21 cellular contexts compared by ENCODE assay signal in the genomic region with DNA sequence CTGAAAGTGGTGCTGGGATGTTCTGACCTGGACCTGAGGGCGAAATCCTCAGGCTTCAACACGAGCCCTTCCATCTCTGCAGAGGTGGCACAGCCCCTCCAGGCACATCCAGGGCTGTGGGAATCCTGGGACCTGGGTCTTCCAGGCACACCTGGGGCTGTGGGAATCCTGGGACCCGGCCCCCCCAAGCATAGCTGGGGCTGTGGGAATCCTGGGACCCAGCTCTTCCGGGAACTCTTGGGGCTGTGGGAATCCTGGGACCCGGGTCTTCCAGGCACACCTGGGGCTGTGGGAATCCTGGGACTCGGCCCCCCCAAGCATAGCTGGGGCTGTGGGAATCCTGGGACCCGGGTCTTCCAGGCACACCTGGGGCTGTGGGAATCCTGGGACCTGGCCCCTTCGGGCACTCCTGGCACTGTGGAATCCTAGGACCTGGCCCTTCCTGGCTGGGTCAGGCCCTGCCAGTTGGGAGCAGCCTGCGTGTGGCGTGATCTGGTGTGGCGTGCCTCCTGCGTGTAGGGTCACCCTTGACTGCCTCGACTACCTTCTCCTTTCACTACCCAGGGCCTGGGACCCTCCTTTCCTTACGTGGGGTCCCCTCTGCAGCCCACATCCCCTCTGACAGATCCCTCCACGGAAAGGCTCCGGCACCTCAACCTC.
A peak's percentile ranks its signal among the peaks of the same experiment; 100 is the strongest.
DNase-seq lines count a peak whose midpoint lies in the region; ATAC-seq and TF ChIP-seq lines count a peak whose summit lies in the region.
"Had no signal": no experiment of that assay in that cellular context is flagged by ENCODE, and none has a peak within 500 bp of the region (broad histone marks: within the 10 kb centered on the region; RNA-seq: fewer than 3 reads in every experiment).

No MANE protein-coding gene starts in this region.

- H3K4me1 Mint-ChIP-seq in H9 (peaks cover 6 to 29% of the 10 kb centered on the region in 2 experiments), chondrocyte (ENCODE audit: low read depth) (no peaks in the 10 kb centered on the region)
- H3K4me1 Mint-ChIP-seq in activated naive CD4-positive, alpha-beta T cell treated with anti-CD3 and anti-CD28 coated beads for 36 hours (ENCODE audit: low read depth): no peaks in the 10 kb centered on the region
- H3K4me1 Mint-ChIP-seq in activated CD4-positive, alpha-beta memory T cell treated with anti-CD3 and anti-CD28 coated beads for 36 hours (ENCODE audit: low read depth): no peaks in the 10 kb centered on the region
- H3K4me1 Mint-ChIP-seq in naive thymus-derived CD8-positive, alpha-beta T cell: peaks cover 0 to 6% (median 0%) of the 10 kb centered on the region in 4 donors
- H3K4me1 Mint-ChIP-seq: IgD-negative memory B cell had no signal

- H3K9ac ChIP-seq in H9 (ENCODE audit: extremely low read depth, insufficient read length, low read length) (no peak overlapping the region), mesendoderm (ENCODE audit: low read length) (no peak overlapping the region)
- H3K9ac ChIP-seq: BLaER1 had no signal

- H2BK5ac ChIP-seq in H9 (ENCODE audit: insufficient read length, low read length) (no peak overlapping the region), mesendoderm (ENCODE audit: low read length) (no peak overlapping the region)

- no peaks in the 10 kb centered on the region for H3K9me3 ChIP-seq in H9 (ENCODE audit: control insufficient read depth, low read depth, low read length)

- no peak for TF ChIP-seq CTCF in H9 (conservative IDR thresholded peaks at IDR 0.05)
- no peak for TF ChIP-seq CTCF in chondrocyte (IDR thresholded peaks at IDR 0.05)

- no peak overlapping the region for H4K5ac ChIP-seq in H9 (ENCODE audit: insufficient read length, low read depth, low read length)
- H4K5ac ChIP-seq in mesendoderm (ENCODE audit: low read length): no peak overlapping the region

- H3K56ac ChIP-seq in H9 (ENCODE audit: insufficient read length, low read depth, low read length) (no peak overlapping the region), mesendoderm (ENCODE audit: low read length) (peak overlapping the region; percentile 2)

- H3K27me3 ChIP-seq in H9 (ENCODE audit: insufficient read depth, low read length): no peaks in the 10 kb centered on the region
- no peaks in the 10 kb centered on the region for H3K27me3 ChIP-seq in mesendoderm (ENCODE audit: insufficient read depth, low read length, poor library complexity)
- H3K27me3 ChIP-seq: BLaER1 had no signal

- DNase-seq in H9 (no peak), chondrocyte (ENCODE audit: low spot score) (peak; percentile 67), mesendoderm (no peak), substantia nigra (lab: John Stamatoyannopoulos, UW) (no peak)
- no peak for DNase-seq in activated naive CD4-positive, alpha-beta T cell treated with anti-CD3 and anti-CD28 coated beads for 36 hours
- DNase-seq in activated T-cell treated with anti-CD3 and anti-CD28 coated beads, Interleukin-2, amount 50 U/mL, for 48 hours: no peak
- DNase-seq in activated CD4-positive, alpha-beta memory T cell treated with anti-CD3 and anti-CD28 coated beads for 36 hours: no peak
- no peak for DNase-seq in naive thymus-derived CD8-positive, alpha-beta T cell
- DNase-seq: CD8-positive, alpha-beta T cell; Kasumi-1; MM.1S; NCI-H1092; NCI-H146; NCI-H2081 treated with DMSO at 0.1 percent for 48 hours; NCI-H2227 treated with DMSO at 0.1 percent for 48 hours; NCI-H510A treated with DMSO at 0.1 percent for 48 hours; NCI-H774; OCI-M1 had no signal

- H3K14ac ChIP-seq in H9 (ENCODE audit: insufficient read depth, low read length): no peak overlapping the region

- no peak overlapping the region for H2BK20ac ChIP-seq in H9 (ENCODE audit: low read depth, low read length, poor library complexity, severe bottlenecking)

- H2BK12ac ChIP-seq in H9 (ENCODE audit: insufficient read length, low read depth, low read length): no peak overlapping the region

- H3K4me3 Mint-ChIP-seq in H9 (no peak overlapping the region), chondrocyte (ENCODE audit: unreplicated experiment) (no peak overlapping the region)
- H3K4me3 Mint-ChIP-seq in activated naive CD4-positive, alpha-beta T cell treated with anti-CD3 and anti-CD28 coated beads for 36 hours: no peak overlapping the region
- H3K4me3 Mint-ChIP-seq in activated CD4-positive, alpha-beta memory T cell treated with anti-CD3 and anti-CD28 coated beads for 36 hours: no peak overlapping the region
- peak overlapping the region in 1 of 10 donors; percentile 40 for H3K4me3 Mint-ChIP-seq in naive thymus-derived CD8-positive, alpha-beta T cell
- H3K4me3 Mint-ChIP-seq: CD8-positive, alpha-beta T cell; GM23338; IgD-negative memory B cell had no signal

- H3K36me3 Mint-ChIP-seq in H9 (ENCODE audit: insufficient read depth in 1 of 3, low read depth in 3 of 3): no peaks in the 10 kb centered on the region
- H3K36me3 Mint-ChIP-seq in chondrocyte (ENCODE audit: low read depth): no peaks in the 10 kb centered on the region
- H3K36me3 Mint-ChIP-seq in activated naive CD4-positive, alpha-beta T cell treated with anti-CD3 and anti-CD28 coated beads for 36 hours (ENCODE audit: low read depth): no peaks in the 10 kb centered on the region
- H3K36me3 Mint-ChIP-seq in activated CD4-positive, alpha-beta memory T cell treated with anti-CD3 and anti-CD28 coated beads for 36 hours: no peaks in the 10 kb centered on the region
- H3K36me3 Mint-ChIP-seq in naive thymus-derived CD8-positive, alpha-beta T cell: no peaks in the 10 kb centered on the region
- H3K36me3 Mint-ChIP-seq: CD8-positive, alpha-beta T cell; IgD-negative memory B cell had no signal

- H3K79me1 ChIP-seq in H9 (ENCODE audit: insufficient read depth, low read depth, low read length, poor library complexity, severe bottlenecking) (no peaks in the 10 kb centered on the region), mesendoderm (ENCODE audit: low read length) (no peaks in the 10 kb centered on the region)

- H3K36me3 ChIP-seq in mesendoderm (ENCODE audit: control insufficient read depth, insufficient read depth, low read length): no peaks in the 10 kb centered on the region
- H3K36me3 ChIP-seq: BLaER1 had no signal

- H3K27ac Mint-ChIP-seq in H9 (peak overlapping the region in 2 of 3 experiments; percentile 2 to 62; a peak in 2 of 7 replicates), chondrocyte (ENCODE audit: unreplicated experiment) (no peak overlapping the region)
- no peak overlapping the region for H3K27ac Mint-ChIP-seq in activated naive CD4-positive, alpha-beta T cell treated with anti-CD3 and anti-CD28 coated beads for 36 hours
- no peak overlapping the region for H3K27ac Mint-ChIP-seq in activated CD4-positive, alpha-beta memory T cell treated with anti-CD3 and anti-CD28 coated beads for 36 hours
- H3K27ac Mint-ChIP-seq in naive thymus-derived CD8-positive, alpha-beta T cell: peak overlapping the region in 1 of 10 donors; percentile 63
- H3K27ac Mint-ChIP-seq: CD8-positive, alpha-beta T cell; GM23338 had no signal

- ATAC-seq in naive thymus-derived CD8-positive, alpha-beta T cell: no peak
- ATAC-seq: CD8-positive, alpha-beta T cell had no signal

- H2BK120ac ChIP-seq in H9 (ENCODE audit: low read depth, low read length, poor library complexity, severe bottlenecking) (no peak overlapping the region), mesendoderm (ENCODE audit: low read depth, low read length) (no peak overlapping the region)

- no peak overlapping the region for H3K4me3 ChIP-seq in mesendoderm (ENCODE audit: low read length)
- H3K4me3 ChIP-seq: BLaER1, GM23338 had no signal

- H3K4ac ChIP-seq in H9 (ENCODE audit: low read depth, low read length): no peak overlapping the region
- H3K4ac ChIP-seq in mesendoderm (ENCODE audit: low read depth, low read length): no peak overlapping the region

- no peak overlapping the region for H2AFZ ChIP-seq in H9 (ENCODE audit: low read length)
- H2AFZ ChIP-seq: GM23338 had no signal

- H3T11ph ChIP-seq in H9 (ENCODE audit: low read length): no peak overlapping the region

- H3K18ac ChIP-seq in H9 (ENCODE audit: insufficient read length, low read depth, low read length) (no peak overlapping the region), mesendoderm (ENCODE audit: low read length) (no peak overlapping the region)

- intact Hi-C loops in activated naive CD4-positive, alpha-beta T cell treated with anti-CD3 and anti-CD28 coated beads for 36 hours (cut with micrococcal nuclease): no loop called here
- intact Hi-C loops in activated CD4-positive, alpha-beta memory T cell treated with anti-CD3 and anti-CD28 coated beads for 36 hours (cut with micrococcal nuclease): no loop called here

- H3K4me1 ChIP-seq in H9 (ENCODE audit: insufficient read depth, low read length) (no peaks in the 10 kb centered on the region), mesendoderm (ENCODE audit: control insufficient read depth, low read depth, low read length) (no peaks in the 10 kb centered on the region)

- CTCF ChIA-PET in activated naive CD4-positive, alpha-beta T cell treated with anti-CD3 and anti-CD28 coated beads for 36 hours (lab: Charles Lee): interaction anchor here (0.6 to 1.1 kb wide), 2 partner anchors 12 to 235 kb away, joined by 3 to 4 read pairs; no protein-coding TSS in a partner anchor
- CTCF ChIA-PET in activated CD4-positive, alpha-beta memory T cell treated with anti-CD3 and anti-CD28 coated beads for 36 hours (lab: Charles Lee): no interaction called here

- H3K27me3 Mint-ChIP-seq in H9 (ENCODE audit: low read depth) (peaks cover 5% of the 10 kb centered on the region; the same call in 1 of the 2 replicates), chondrocyte (ENCODE audit: low read depth) (peaks cover 3% of the 10 kb centered on the region)
- no peaks in the 10 kb centered on the region for H3K27me3 Mint-ChIP-seq in activated naive CD4-positive, alpha-beta T cell treated with anti-CD3 and anti-CD28 coated beads for 36 hours (ENCODE audit: low read depth)
- peaks cover 3% of the 10 kb centered on the region for H3K27me3 Mint-ChIP-seq in activated CD4-positive, alpha-beta memory T cell treated with anti-CD3 and anti-CD28 coated beads for 36 hours
- peaks cover 0 to 6% (median 0%) of the 10 kb centered on the region in 5 donors for H3K27me3 Mint-ChIP-seq in naive thymus-derived CD8-positive, alpha-beta T cell

- POLR2A ChIA-PET in activated CD4-positive, alpha-beta memory T cell treated with anti-CD3 and anti-CD28 coated beads for 36 hours (lab: Charles Lee): no interaction called here
- POLR2A ChIA-PET in naive thymus-derived CD8-positive, alpha-beta T cell (lab: Charles Lee): no interaction called here

- WGBS in H9 (ENCODE audit: extremely low coverage, insufficient read length, low lambda C conversion rate): no CpG with 5 or more reads among the region's 16 CpGs
- no CpG with 5 or more reads among the region's 16 CpGs for WGBS in mesendoderm (ENCODE audit: extremely low coverage, insufficient coverage, low lambda C conversion rate)

- no peak overlapping the region for H4K8ac ChIP-seq in H9 (replicated peaks; ENCODE audit: insufficient read length, low read depth, low read length)
- H4K8ac ChIP-seq in mesendoderm (ENCODE audit: low read depth, low read length): no peak overlapping the region

- H3K9me3 Mint-ChIP-seq in H9 (no peaks in the 10 kb centered on the region), chondrocyte (ENCODE audit: low read depth) (no peaks in the 10 kb centered on the region)
- no peaks in the 10 kb centered on the region for H3K9me3 Mint-ChIP-seq in activated naive CD4-positive, alpha-beta T cell treated with anti-CD3 and anti-CD28 coated beads for 36 hours
- H3K9me3 Mint-ChIP-seq in activated CD4-positive, alpha-beta memory T cell treated with anti-CD3 and anti-CD28 coated beads for 36 hours: no peaks in the 10 kb centered on the region
- no peaks in the 10 kb centered on the region for H3K9me3 Mint-ChIP-seq in naive thymus-derived CD8-positive, alpha-beta T cell
- H3K9me3 Mint-ChIP-seq: CD8-positive, alpha-beta T cell; GM23338 had no signal

- H3K23ac ChIP-seq in H9 (ENCODE audit: insufficient read length, low read depth, low read length): no peak overlapping the region
- no peak overlapping the region for H3K23ac ChIP-seq in mesendoderm (ENCODE audit: low read length)

- H2AK5ac ChIP-seq in H9 (ENCODE audit: insufficient read length, low read length) (no peak overlapping the region), mesendoderm (ENCODE audit: low read length) (no peak overlapping the region)

- no peaks in the 10 kb centered on the region for H3K79me2 ChIP-seq in H9 (ENCODE audit: insufficient read depth, low read length)
- no peaks in the 10 kb centered on the region for H3K79me2 ChIP-seq in mesendoderm (ENCODE audit: control insufficient read depth, insufficient read depth, low read length)

- H2BK15ac ChIP-seq in H9 (ENCODE audit: low read depth, low read length) (no peak overlapping the region), mesendoderm (replicated peaks; ENCODE audit: low read depth) (no peak overlapping the region)

- H3K23me2 ChIP-seq in H9 (ENCODE audit: insufficient read length, low read depth, low read length, poor library complexity, severe bottlenecking): no peaks in the 10 kb centered on the region

- H4K91ac ChIP-seq in H9 (ENCODE audit: insufficient read length, low read depth, low read length): no peak overlapping the region

- H3K27ac ChIP-seq in H9 (ENCODE audit: insufficient read length, low read depth, low read length): no peak overlapping the region
- H3K27ac ChIP-seq in mesendoderm (ENCODE audit: low read depth, low read length): no peak overlapping the region
- peak overlapping the region; percentile 74 for H3K27ac ChIP-seq in substantia nigra (ENCODE audit: low read depth, low read length, poor library complexity, severe bottlenecking)
- H3K27ac ChIP-seq: BLaER1 had no signal

- H4K20me1 ChIP-seq in H9 (ENCODE audit: control insufficient read depth, insufficient read depth, insufficient read length): no peaks in the 10 kb centered on the region
- H4K20me1 ChIP-seq: BLaER1 had no signal

- H3K4me2 ChIP-seq in H9 (ENCODE audit: insufficient read depth, insufficient read length, low read length) (no peak overlapping the region), mesendoderm (ENCODE audit: low read length) (no peak overlapping the region)
- H3K4me2 ChIP-seq: GM23338 had no signal

Comparison
In these comparisons a context has a peak if more than half of its experiments do, and no peak if none do; other contexts are left out.
1. H3K27ac Mint-ChIP-seq: peak in H9 (2 of 3); none in chondrocyte (single experiment), activated naive CD4-positive, alpha-beta T cell treated with anti-CD3 and anti-CD28 coated beads for 36 hours (single experiment) and activated CD4-positive, alpha-beta memory T cell treated with anti-CD3 and anti-CD28 coated beads for 36 hours (single experiment).